In the genomic region with DNA sequence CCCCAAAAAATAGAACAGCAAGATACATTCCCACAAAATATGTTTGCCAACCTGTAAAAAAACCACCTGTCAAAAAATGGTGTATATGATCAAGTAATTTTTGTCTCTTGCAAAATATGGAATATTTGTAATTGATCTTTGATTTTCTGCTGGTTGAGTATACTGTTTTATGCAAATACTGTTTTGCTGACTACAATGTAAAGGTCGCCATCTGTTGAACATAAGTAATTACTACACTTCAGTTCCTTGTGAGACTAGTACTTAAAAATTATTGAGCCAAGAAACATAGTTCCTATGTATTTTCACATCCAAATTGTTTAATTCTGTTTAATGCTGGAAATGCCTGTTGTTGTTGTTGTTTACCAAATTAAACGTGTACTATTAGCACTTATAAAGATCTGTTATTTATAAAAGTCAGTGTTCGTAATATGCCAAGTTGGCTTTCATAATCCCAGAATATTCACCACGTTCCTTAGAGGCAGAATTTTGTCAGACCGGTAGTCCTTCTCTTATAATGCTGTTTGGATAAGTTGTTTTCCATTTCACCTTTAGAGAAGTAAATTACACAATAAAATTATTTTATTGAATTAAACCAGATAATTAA, we compare ENCODE assay signal across 8 cellular contexts.
DNase-seq lines count a peak whose midpoint lies in the region; ATAC-seq and TF ChIP-seq lines count a peak whose summit lies in the region.

No MANE protein-coding gene starts in this region.

- H3K4me3 Mint-ChIP-seq in progenitor cell of endocrine pancreas (ENCODE audit: low read depth) = no peak overlapping the region
- no peak overlapping the region for H3K4me3 Mint-ChIP-seq in activated naive CD8-positive, alpha-beta T cell treated with anti-CD3 and anti-CD28 coated beads for 36 hours

- H3K4me1 ChIP-seq in esophagus squamous epithelium = peaks cover 0 to 6% (median 0%) of the 10 kb centered on the region in 3 donors

- 51 to 53% methylated on average over 5 of the region's 5 CpGs for WGBS in esophagus squamous epithelium, 2 donors

- DNase-seq in EH (ENCODE audit: low read depth) = peak; percentile 64
- DNase-seq in HL-60 (ENCODE audit: low read depth in 1 of 2, low spot score in 1 of 2) = no peak
- peak; percentile 45 for DNase-seq in RPMI7951 (ENCODE audit: low read depth)
- DNase-seq in esophagus squamous epithelium (lab: John Stamatoyannopoulos, UW) = no peak
- DNase-seq in progenitor cell of endocrine pancreas (ENCODE audit: low spot score, unreplicated experiment) = no peak
- no peak for DNase-seq in GDM1 (lab: John Stamatoyannopoulos, UW)
- no peak for DNase-seq in activated naive CD8-positive, alpha-beta T cell treated with anti-CD3 and anti-CD28 coated beads for 36 hours

- no peaks in the 10 kb centered on the region for H3K27me3 ChIP-seq in HL-60 (ENCODE audit: insufficient read depth, poor library complexity, severe bottlenecking)
- no peaks in the 10 kb centered on the region for H3K27me3 ChIP-seq in esophagus squamous epithelium

- H3K9me3 Mint-ChIP-seq in progenitor cell of endocrine pancreas (ENCODE audit: low read depth) = no peaks in the 10 kb centered on the region
- H3K9me3 Mint-ChIP-seq in activated naive CD8-positive, alpha-beta T cell treated with anti-CD3 and anti-CD28 coated beads for 36 hours = no peaks in the 10 kb centered on the region

- no peaks in the 10 kb centered on the region for H3K4me1 Mint-ChIP-seq in progenitor cell of endocrine pancreas (ENCODE audit: low read depth)
- no peaks in the 10 kb centered on the region for H3K4me1 Mint-ChIP-seq in activated naive CD8-positive, alpha-beta T cell treated with anti-CD3 and anti-CD28 coated beads for 36 hours

- ATAC-seq in GM19467 (IDR thresholded peaks at IDR 0.05; ENCODE audit: unreplicated experiment) = peak; percentile 71

- H3K36me3 Mint-ChIP-seq in progenitor cell of endocrine pancreas (ENCODE audit: insufficient read depth) = peaks cover 7% of the 10 kb centered on the region
- H3K36me3 Mint-ChIP-seq in activated naive CD8-positive, alpha-beta T cell treated with anti-CD3 and anti-CD28 coated beads for 36 hours = peaks cover 4% of the 10 kb centered on the region

- H3K27me3 Mint-ChIP-seq in progenitor cell of endocrine pancreas = no peaks in the 10 kb centered on the region
- no peaks in the 10 kb centered on the region for H3K27me3 Mint-ChIP-seq in activated naive CD8-positive, alpha-beta T cell treated with anti-CD3 and anti-CD28 coated beads for 36 hours

- TF ChIP-seq POLR2A in esophagus squamous epithelium (IDR thresholded peaks at IDR 0.05) = no peak

- TF ChIP-seq CTCF in HL-60 (IDR thresholded peaks at IDR 0.05; ENCODE audit: insufficient read depth, low read length) (peak; percentile 28), esophagus squamous epithelium (IDR thresholded peaks at IDR 0.05) (peak in 5 of 6 experiments; percentile 44 to 80 (median 67)), progenitor cell of endocrine pancreas (IDR thresholded peaks at IDR 0.05; ENCODE audit: unreplicated experiment) (peak; percentile 81)

- H3K9me3 ChIP-seq in esophagus squamous epithelium = no peaks in the 10 kb centered on the region

- no peak overlapping the region for H3K27ac Mint-ChIP-seq in progenitor cell of endocrine pancreas
- H3K27ac Mint-ChIP-seq in activated naive CD8-positive, alpha-beta T cell treated with anti-CD3 and anti-CD28 coated beads for 36 hours = no peak overlapping the region

- H3K27ac ChIP-seq in HL-60 (replicated peaks) (no peak overlapping the region), esophagus squamous epithelium (no peak overlapping the region)

- H3K4me3 ChIP-seq in HL-60 (replicated peaks; ENCODE audit: insufficient read depth, low read length) (no peak overlapping the region), esophagus squamous epithelium (no peak overlapping the region)

- intact Hi-C loops in esophagus squamous epithelium (cut with DNase I) = no loop called here

- H3K36me3 ChIP-seq in esophagus squamous epithelium = peaks cover 0 to 44% (median 0%) of the 10 kb centered on the region in 3 donors

Comparison
In these comparisons a context has a peak if more than half of its experiments do, and no peak if none do; other contexts are left out.
1. DNase-seq: peak in EH (single experiment) and RPMI7951 (single experiment); none in HL-60 (0 of 2), esophagus squamous epithelium (single experiment), progenitor cell of endocrine pancreas (single experiment), GDM1 (single experiment) and activated naive CD8-positive, alpha-beta T cell treated with anti-CD3 and anti-CD28 coated beads for 36 hours (single experiment).
2. CTCF ChIP-seq: peak in every context shown above with its lines; median percentile 81 in progenitor cell of endocrine pancreas; 67 in esophagus squamous epithelium; 28 in HL-60.